ENCODE assay signal across 8 cellular contexts in the genomic region with DNA sequence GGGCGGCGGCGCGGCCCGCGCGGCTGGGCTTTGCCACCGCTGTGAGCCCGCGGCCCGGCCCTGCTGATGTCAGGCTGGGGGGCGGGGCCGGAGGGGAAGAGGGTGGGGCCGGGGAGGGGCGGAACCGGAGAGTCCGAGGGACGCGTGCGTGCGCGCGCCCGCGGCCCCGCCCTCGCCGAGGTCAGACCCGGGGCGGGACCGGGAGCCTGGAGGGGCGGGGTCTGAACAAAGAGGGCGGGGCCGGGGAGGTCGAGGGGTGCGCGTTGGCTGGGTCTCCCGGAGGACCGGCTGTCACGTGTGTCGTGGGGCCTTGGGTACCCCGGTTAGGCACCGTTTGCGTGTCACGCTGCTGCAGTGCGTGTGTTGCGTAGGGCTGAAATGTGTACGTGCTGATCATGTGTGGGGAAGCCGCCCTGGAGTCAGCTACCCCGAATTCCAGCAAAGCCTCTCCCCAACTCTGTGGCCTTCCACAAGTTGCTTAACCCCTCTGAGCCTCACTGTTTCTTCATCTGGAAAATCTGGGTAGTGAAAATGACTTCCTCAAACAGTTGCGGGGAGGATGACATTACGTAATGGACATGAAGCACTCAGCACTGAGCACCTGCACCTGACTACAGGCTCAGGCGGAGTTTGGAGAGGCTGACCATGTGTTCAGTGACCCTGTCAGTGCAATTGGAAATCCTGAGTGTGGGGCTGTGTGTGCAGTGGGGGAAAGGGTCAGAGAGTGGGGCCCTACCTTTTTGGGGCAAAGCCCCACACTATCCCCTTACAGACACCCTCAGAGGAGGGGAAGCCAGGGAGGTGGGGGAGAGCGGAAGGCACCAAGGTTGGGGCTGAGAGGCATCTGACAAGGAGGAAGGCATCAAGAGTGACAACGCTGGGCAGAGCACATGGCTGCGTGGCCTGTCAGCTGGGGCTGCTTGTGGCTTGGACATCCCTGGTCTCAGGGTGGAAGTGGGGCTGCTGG. TPM values are rescaled to one million over a fixed set of nuclear protein-coding genes. Genes with fewer than 3 reads are reported as not detected.
DNase-seq lines count a peak whose midpoint lies in the region; ATAC-seq, FAIRE-seq and TF ChIP-seq lines count a peak whose summit lies in the region.

A gene (minus strand): TSS at position 41 of the 967 bp plus-strand sequence. CDS start 86 bp downstream, outside the sequence.

- no peaks in the 10 kb centered on the region for H3K9me3 ChIP-seq in right cardiac atrium (ENCODE audit: control insufficient read depth, low read length)

- ATAC-seq in HG02840 (IDR thresholded peaks at IDR 0.05; ENCODE audit: low FRiP score, unreplicated experiment) (peak; percentile 62), right cardiac atrium (peak; percentile 86 to 88)

- intact Hi-C loops in right cardiac atrium (cut with DNase I), result no loop called here

- peaks cover 38% of the 10 kb centered on the region for H3K4me1 ChIP-seq in right cardiac atrium (ENCODE audit: control insufficient read depth, insufficient read depth, low read length)

- no peaks in the 10 kb centered on the region for H3K27me3 ChIP-seq in right cardiac atrium (ENCODE audit: control insufficient read depth, insufficient read depth)

- WGBS in right cardiac atrium, result 16% methylated on average over 55 of the region's 56 CpGs

- FAIRE-seq in urothelium cell line (lab: Jason Lieb, UNC), result no peak

- H3K4me3 ChIP-seq in GM12875 (ENCODE audit: low read depth, low read length) (peak within 1 kb of the TSS; percentile 73), right cardiac atrium (ENCODE audit: low read length) (peak within 1 kb of the TSS; percentile 63)

- peak within 1 kb of the TSS; percentile 94 for H3K27ac ChIP-seq in right cardiac atrium (ENCODE audit: low read length)

- TF ChIP-seq CTCF in GM12875 (IDR thresholded peaks at IDR 0.05; ENCODE audit: borderline replicate concordance, insufficient read depth, low read depth, low read length), result no peak

- DNase-seq in NCI-H1694 treated with DMSO at 0.1 percent for 48 hours (lab: John Stamatoyannopoulos, UW) (peak; percentile 27), T-helper 22 cell (ENCODE audit: low read depth) (peak; percentile 92), anterior cingulate cortex (lab: John Stamatoyannopoulos, UW) (peak; percentile 31 to 97 (median 88)), right cardiac atrium (peak; percentile 90 to 97 (median 96)), putamen (ENCODE audit: low spot score) (peak; percentile 94), urothelium cell line (ENCODE audit: low spot score) (peak; percentile 95)

RNA-seq across cellular contexts. Expression of the gene that starts here (rescaled TPM):
- 10 to 100 TPM; 18.5 to 36.3 (median 32.1) TPM for total RNA-seq in right cardiac atrium
- 33.8 TPM for polyA plus RNA-seq in right cardiac atrium

Comparison
In these comparisons a context has a peak if more than half of its experiments do, and no peak if none do; other contexts are left out.
1. Peak in every context shown above with its lines: DNase-seq, ATAC-seq, H3K4me3 ChIP-seq and H3K27ac ChIP-seq.
2. DNase-seq: peak in every context shown above with its lines; median percentile 96 in right cardiac atrium; 95 in urothelium cell line; 94 in putamen; 92 in T-helper 22 cell; 88 in anterior cingulate cortex; 27 in NCI-H1694 treated with DMSO at 0.1 percent for 48 hours.